ENCODE assay signal across 17 cellular contexts in the genomic region with DNA sequence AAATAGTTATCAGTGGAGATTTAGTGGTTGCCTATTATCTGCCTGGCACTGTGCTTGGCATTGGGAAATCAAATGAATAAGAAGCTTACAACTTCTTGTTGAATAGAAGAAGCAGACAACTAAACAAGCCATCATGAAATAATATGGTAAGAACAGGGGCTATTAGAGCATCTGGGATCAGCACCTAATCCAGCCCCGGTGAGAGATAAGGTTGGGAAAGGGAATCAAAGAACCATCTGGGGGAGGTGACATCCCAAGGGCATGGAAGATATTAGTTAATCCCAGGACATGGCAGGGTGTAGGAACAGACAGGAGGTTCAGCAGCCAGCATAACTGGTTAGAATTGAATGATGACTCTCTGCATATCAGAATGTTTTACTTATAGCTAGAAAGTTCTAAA. TPM values are rescaled to one million over a fixed set of nuclear protein-coding genes. Genes with fewer than 3 reads are reported as not detected.
DNase-seq lines count a peak whose midpoint lies in the region; ATAC-seq and TF ChIP-seq lines count a peak whose summit lies in the region.
"Had no signal": no experiment of that assay in that cellular context is flagged by ENCODE, and none has a peak within 500 bp of the region (broad histone marks: within the 10 kb centered on the region; RNA-seq: fewer than 3 reads in every experiment).

No MANE protein-coding gene starts in this region.

- no TSS peak for BruUV-seq in PC-3 (replicated peaks; lab: Mats Ljungman, UMichigan)

- peak overlapping the region; percentile 46 for H3K4me2 ChIP-seq in smooth muscle cell
- no peak overlapping the region for H3K4me2 ChIP-seq in PC-3 (ENCODE audit: low read length)

- peak overlapping the region; percentile 40 for H2AFZ ChIP-seq in smooth muscle cell (ENCODE audit: low read depth)
- no peak overlapping the region for H2AFZ ChIP-seq in PC-3 (ENCODE audit: low read length)

- H3K27ac ChIP-seq in WERI-Rb-1 (no peak overlapping the region), mesodermal cell (ENCODE audit: low read depth, low read length, severe bottlenecking) (peak overlapping the region; percentile 87), smooth muscle cell (ENCODE audit: low read depth) (peak overlapping the region; percentile 21), PC-3 (ENCODE audit: low read length) (no peak overlapping the region)
- H3K27ac ChIP-seq: psoas muscle had no signal

- CTCF ChIA-PET in PC-3 (lab: Charles Lee), result no interaction called here

- 83 to 100% methylated on average over 1 of the region's 1 CpG for WGBS in mesodermal cell (ENCODE audit: insufficient coverage in 2 of 2), 2 experiments
- 0% methylated on average over 1 of the region's 1 CpG for WGBS in smooth muscle cell (ENCODE audit: low lambda C conversion rate)

- ATAC-seq in PC-3, result no peak
- ATAC-seq: activated naive CD8-positive, alpha-beta T cell treated with anti-CD3 and anti-CD28 coated beads, Interleukin-2, amount 50 U/mL, for 24 hours; naive thymus-derived CD4-positive, alpha-beta T cell; psoas muscle; stimulated activated naive CD8-positive, alpha-beta T cell treated with anti-CD3 and anti-CD28 coated beads, Interleukin-15, Interleukin-2, amounts not matched to agents 100 U/mL and 50 U/mL, for 24 hours had no signal

- H3K9ac ChIP-seq in smooth muscle cell (ENCODE audit: low read depth) (no peak overlapping the region), PC-3 (ENCODE audit: low read length) (no peak overlapping the region)

- H3K36me3 ChIP-seq in WERI-Rb-1 (no peaks in the 10 kb centered on the region), mesodermal cell (ENCODE audit: control insufficient read depth, insufficient read depth, low read length) (no peaks in the 10 kb centered on the region), smooth muscle cell (ENCODE audit: low read depth) (no peaks in the 10 kb centered on the region), PC-3 (ENCODE audit: low read depth, low read length) (no peaks in the 10 kb centered on the region)

- H3K27me3 ChIP-seq in WERI-Rb-1 (ENCODE audit: insufficient read depth, low read depth, severe bottlenecking) (peaks cover 84% of the 10 kb centered on the region), smooth muscle cell (ENCODE audit: low read depth) (no peaks in the 10 kb centered on the region), PC-3 (ENCODE audit: low read length) (no peaks in the 10 kb centered on the region)

- no peaks in the 10 kb centered on the region for H4K20me1 ChIP-seq in smooth muscle cell (ENCODE audit: low read depth)
- H4K20me1 ChIP-seq in PC-3 (ENCODE audit: low read length), result no peaks in the 10 kb centered on the region

- H3K79me2 ChIP-seq in smooth muscle cell (ENCODE audit: low read depth) (no peaks in the 10 kb centered on the region), PC-3 (ENCODE audit: low read length) (no peaks in the 10 kb centered on the region)

- H3K4me1 ChIP-seq in mesodermal cell (ENCODE audit: control insufficient read depth, insufficient read depth, low read length, poor library complexity, severe bottlenecking) (peaks cover 41% of the 10 kb centered on the region), smooth muscle cell (ENCODE audit: low read depth) (peaks cover 20% of the 10 kb centered on the region), PC-3 (ENCODE audit: insufficient read depth, low read length) (peaks cover 38% of the 10 kb centered on the region)
- H3K4me1 ChIP-seq: psoas muscle had no signal

- POLR2A ChIA-PET in PC-3 (lab: Charles Lee; ENCODE audit: unreplicated experiment), result interaction anchor here (0.6 kb wide), 1 partner anchor 36 kb away, joined by 3 read pairs; no protein-coding TSS in a partner anchor

- no peak overlapping the region for H3K4me3 ChIP-seq in WERI-Rb-1 (ENCODE audit: low read depth, low read length)
- no peak overlapping the region for H3K4me3 ChIP-seq in mesodermal cell (ENCODE audit: extremely low read depth, insufficient read depth, low read length, poor library complexity, severe bottlenecking)
- peak overlapping the region; percentile 1 for H3K4me3 ChIP-seq in smooth muscle cell
- no peak overlapping the region for H3K4me3 ChIP-seq in PC-3 (ENCODE audit: low read length)
- H3K4me3 ChIP-seq: psoas muscle had no signal

- intact Hi-C loops in PC-3 (cut with micrococcal nuclease), result no loop called here

- TF ChIP-seq CTCF in WERI-Rb-1 (IDR thresholded peaks at IDR 0.05; ENCODE audit: low read depth, low read length), result no peak
- TF ChIP-seq CTCF in smooth muscle cell (IDR thresholded peaks at IDR 0.05; ENCODE audit: borderline replicate concordance, insufficient read depth, poor library complexity, severe bottlenecking), result no peak
- no peak for TF ChIP-seq CTCF in PC-3 (conservative IDR thresholded peaks at IDR 0.05; ENCODE audit: low read depth, low read length)

- DNase-seq in M059J (ENCODE audit: low read depth) (peak; percentile 17), WERI-Rb-1 (peak; percentile 43), smooth muscle cell (lab: John Stamatoyannopoulos, UW; ENCODE audit: unreplicated experiment) (no peak), foreskin melanocyte (no peak), PC-3 (no peak), DMS153 treated with DMSO at 0.1 percent for 48 hours (lab: John Stamatoyannopoulos, UW; ENCODE audit: unreplicated experiment) (no peak)
- DNase-seq: activated CD4-positive, alpha-beta T cell treated with anti-CD3 and anti-CD28 coated beads, Interleukin-2, amount 50 U/mL, for 1 hour; activated CD8-positive, alpha-beta memory T cell treated with anti-CD3 and anti-CD28 coated beads, Interleukin-2, amount 50 U/mL, for 4 hours; activated naive CD8-positive, alpha-beta T cell treated with anti-CD3 and anti-CD28 coated beads, Interleukin-2, amount 50 U/mL, for 24 hours; AML-193; DND-41; naive thymus-derived CD4-positive, alpha-beta T cell; NCI-H1092 treated with DMSO at 0.1 percent for 48 hours; psoas muscle; stimulated activated CD4-positive, alpha-beta T cell treated with anti-CD3 and anti-CD28 coated beads, Interleukin-4, amount 100 ng/mL, for 1 hour; stimulated activated naive CD8-positive, alpha-beta T cell treated with anti-CD3 and anti-CD28 coated beads, Interleukin-15, Interleukin-2, amounts not matched to agents 100 U/mL and 50 U/mL, for 24 hours had no signal

- no peaks in the 10 kb centered on the region for H3K9me2 ChIP-seq in PC-3 (replicated peaks; ENCODE audit: low read length)

- H3K9me3 ChIP-seq in WERI-Rb-1 (ENCODE audit: severe bottlenecking), result no peaks in the 10 kb centered on the region
- H3K9me3 ChIP-seq in mesodermal cell (ENCODE audit: control insufficient read depth, low read length), result no peaks in the 10 kb centered on the region
- H3K9me3 ChIP-seq in smooth muscle cell (replicated peaks; ENCODE audit: low read depth), result no peaks in the 10 kb centered on the region
- no peaks in the 10 kb centered on the region for H3K9me3 ChIP-seq in PC-3 (ENCODE audit: low read length)
- H3K9me3 ChIP-seq: psoas muscle had no signal

- H3F3A ChIP-seq in smooth muscle cell (ENCODE audit: low read depth), result no peaks in the 10 kb centered on the region
- no peaks in the 10 kb centered on the region for H3F3A ChIP-seq in PC-3 (ENCODE audit: low read length, unreplicated experiment)

RNA-seq across cellular contexts. Expression of gene SUCO, which starts 36.3 kb away (rescaled TPM):
- 38.0 and 44.1 TPM in 2 replicates for total RNA-seq in M059J (2014; rRNA removed; shearing (Covaris generic))
- 53.0 TPM for polyA plus RNA-seq in mesodermal cell (2013, experiment 1 of 2)
- 60.8 TPM for polyA plus RNA-seq in mesodermal cell (2013, experiment 2 of 2)
- 86.0 and 96.7 TPM in 2 replicates for total RNA-seq in smooth muscle cell
- 16.9 and 28.7 TPM in 2 replicates for polyA plus RNA-seq in smooth muscle cell
- total RNA-seq in PC-3 (2014; rRNA removed), result 72.0 and 81.3 TPM in 2 replicates

RNA-seq across cellular contexts. Expression of gene PIGC, which starts 52.8 kb away (rescaled TPM):
- 35.5 and 40.6 TPM in 2 replicates for total RNA-seq in M059J (2014; rRNA removed; shearing (Covaris generic))
- polyA plus RNA-seq in mesodermal cell (2013, experiment 1 of 2), result 32.2 TPM
- 33.8 TPM for polyA plus RNA-seq in mesodermal cell (2013, experiment 2 of 2)
- total RNA-seq in smooth muscle cell (25.3 and 28.9 TPM in 2 replicates), PC-3 (2014; rRNA removed) (57.5 and 70.5 TPM in 2 replicates)
- polyA plus RNA-seq in smooth muscle cell, result 32.0 and 41.1 TPM in 2 replicates

Comparison
In these comparisons a context has a peak if more than half of its experiments do, and no peak if none do; other contexts are left out.
1. DNase-seq: peak in M059J (single experiment) and WERI-Rb-1 (single experiment); none in smooth muscle cell (single experiment), foreskin melanocyte (single experiment), PC-3 (single experiment) and DMS153 treated with DMSO at 0.1 percent for 48 hours (single experiment).
2. H3K27ac ChIP-seq: peak in mesodermal cell (single experiment) and smooth muscle cell (single experiment); none in WERI-Rb-1 (single experiment) and PC-3 (single experiment).